17 cellular contexts compared by ENCODE assay signal in the genomic region with DNA sequence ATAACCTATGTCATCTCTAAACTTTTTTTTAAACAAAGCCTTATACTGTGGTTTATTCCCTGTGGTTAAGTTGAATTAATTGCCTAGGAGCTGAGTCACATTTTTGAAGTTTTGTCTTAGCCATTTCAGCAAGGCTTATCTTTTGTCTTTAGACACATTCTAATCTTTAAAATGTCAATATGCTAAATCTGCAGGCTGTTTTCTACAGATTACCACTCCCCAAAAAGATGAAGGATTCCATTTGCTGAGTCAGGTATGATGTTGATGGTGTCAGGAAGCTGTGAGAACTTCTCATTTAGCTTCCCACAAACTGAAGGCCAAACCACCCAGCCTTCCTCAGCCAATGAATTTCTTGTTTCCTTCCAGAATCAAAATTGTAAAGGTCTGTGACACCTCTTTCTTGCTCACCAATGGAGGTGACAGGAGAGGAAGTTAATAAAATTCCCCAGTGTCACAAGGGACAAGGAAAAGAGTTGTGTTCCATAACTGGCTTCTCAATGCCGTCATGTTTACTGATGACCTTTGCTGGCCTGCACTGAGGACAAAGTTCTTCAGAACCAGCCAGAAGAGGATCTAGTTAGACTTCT. TPM values are rescaled to one million over a fixed set of nuclear protein-coding genes. Genes with fewer than 3 reads are reported as not detected.
DNase-seq lines count a peak whose midpoint lies in the region; FAIRE-seq and TF ChIP-seq lines count a peak whose summit lies in the region.
"Had no signal": no experiment of that assay in that cellular context is flagged by ENCODE, and none has a peak within 500 bp of the region (broad histone marks: within the 10 kb centered on the region; RNA-seq: fewer than 3 reads in every experiment).

No MANE protein-coding gene starts in this region.

- H3K27me3 ChIP-seq in GM23248 (replicated peaks; ENCODE audit: insufficient read depth): no peaks in the 10 kb centered on the region

- DNase-seq in GM23248 (peak; percentile 57), RCC 7860 (ENCODE audit: low spot score) (peak; percentile 47), epithelial cell of prostate (ENCODE audit: low read depth, low spot score) (no peak), non-pigmented ciliary epithelial cell (ENCODE audit: low read depth) (peak; percentile 31), HuH-7.5 (ENCODE audit: low spot score) (no peak), cerebellum (ENCODE audit: low spot score) (no peak), pons (ENCODE audit: low spot score) (no peak), kidney (no peak)
- DNase-seq: activated CD4-positive, alpha-beta T cell treated with anti-CD3 and anti-CD28 coated beads, Interleukin-2, amount 10 ng/mL, durations not matched to agents 24 days and 14 days; activated naive CD8-positive, alpha-beta T cell treated with anti-CD3 and anti-CD28 coated beads, Interleukin-2, amount 10 ng/mL, durations not matched to agents 7 days and 5 days; left colon; MM.1S; NCI-H774; stimulated activated CD4-positive, alpha-beta T cell treated with anti-CD3 and anti-CD28 coated beads, Interleukin-15, amount 100 ng/mL, for 24 hours; T-helper 17 cell had no signal

- FAIRE-seq in RCC 7860 (lab: Jason Lieb, UNC) (peak; percentile 74), kidney (lab: Jason Lieb, UNC) (no peak)

- WGBS in GM23248 (ENCODE audit: low coverage in 1 of 2, low lambda C conversion rate in 2 of 2, missing lambda C conversion rate in 2 of 2), 2 experiments: 95 to 100% methylated on average over 1 of the region's 1 CpG

- H3K27ac ChIP-seq in GM23248 (peak overlapping the region; percentile 37), epithelial cell of prostate (peak overlapping the region; percentile 7), kidney (ENCODE audit: low read depth in 2 of 2, low read length in 2 of 2) (no peak overlapping the region)
- H3K27ac ChIP-seq: C4-2B had no signal

- peaks cover 49% of the 10 kb centered on the region for H3F3A ChIP-seq in GM23248 (ENCODE audit: insufficient read depth)

- H3K36me3 ChIP-seq in GM23248 (ENCODE audit: low read depth) (no peaks in the 10 kb centered on the region), kidney (ENCODE audit: control insufficient read depth in 1 of 2, insufficient read depth in 2 of 2, low read length in 2 of 2) (no peaks in the 10 kb centered on the region)

- H3K9me3 ChIP-seq in GM23248 (ENCODE audit: low read depth): no peaks in the 10 kb centered on the region
- H3K9me3 ChIP-seq in kidney (ENCODE audit: control insufficient read depth in 1 of 2, low read length in 2 of 2): no peaks in the 10 kb centered on the region

- no peaks in the 10 kb centered on the region for H3K79me2 ChIP-seq in GM23248 (ENCODE audit: insufficient read depth)

- H2AFZ ChIP-seq in GM23248: no peak overlapping the region

- H3K9ac ChIP-seq in GM23248 (no peak overlapping the region), kidney (ENCODE audit: low read length in 2 of 2) (no peak overlapping the region)

- no peak for TF ChIP-seq CTCF in kidney (IDR thresholded peaks at IDR 0.05; ENCODE audit: borderline replicate concordance, extremely low read depth, insufficient read depth)

- H3K4me3 ChIP-seq in GM23248 (no peak overlapping the region), kidney (ENCODE audit: low read length in 2 of 2) (no peak overlapping the region)

- no peaks in the 10 kb centered on the region for H4K20me1 ChIP-seq in GM23248 (ENCODE audit: insufficient read depth)

- peaks cover 47% of the 10 kb centered on the region for H3K4me1 ChIP-seq in GM23248 (ENCODE audit: insufficient read depth)
- H3K4me1 ChIP-seq in kidney (ENCODE audit: control insufficient read depth in 1 of 2, insufficient read depth in 1 of 2, low read depth in 1 of 2, low read length in 2 of 2): no peaks in the 10 kb centered on the region

- H3K9me2 ChIP-seq in GM23248 (ENCODE audit: insufficient read depth): no peaks in the 10 kb centered on the region

- H3K4me2 ChIP-seq in GM23248 (ENCODE audit: unreplicated experiment): peak overlapping the region; percentile 34

- in situ Hi-C loops in GM23248 (cut with MboI): no loop called here

- intact Hi-C loops in kidney (cut with DNase I): no loop called here

RNA-seq across cellular contexts. Expression of gene CXCL6, which starts 3.7 kb away (rescaled TPM):
- 8.1 and 13.5 TPM in 2 replicates for total RNA-seq in GM23248 (2014; rRNA removed; shearing (Covaris generic))
- 16.3 and 17.9 TPM in 2 replicates for polyA plus RNA-seq in GM23248 (2016; fragmentation: Nextera tagmentation; extraction: Ambion mirVana)
- total RNA-seq in cerebellum: 1.00 TPM
- total RNA-seq in kidney: 8.2 TPM
- 1.1 TPM for polyA plus RNA-seq in kidney (ENCODE audit: insufficient read depth, low read depth, low replicate concordance)
- total RNA-seq: activated CD4-positive, alpha-beta T cell treated with anti-CD3 and anti-CD28 coated beads, Interleukin-2, amount 10 ng/mL, durations not matched to agents 24 days and 14 days; activated naive CD8-positive, alpha-beta T cell treated with anti-CD3 and anti-CD28 coated beads, Interleukin-2, amount 10 ng/mL, durations not matched to agents 7 days and 5 days; posterior vena cava; T-helper 17 cell had no signal

RNA-seq across cellular contexts. Expression of gene PF4V1, which starts 20.4 kb away (rescaled TPM):
- total RNA-seq in GM23248 (2014; rRNA removed; shearing (Covaris generic)): 13.8 TPM in 1 of 2 replicates, not detected in the other
- 6.5 and 8.1 TPM in 2 replicates for polyA plus RNA-seq in GM23248 (2016; fragmentation: Nextera tagmentation; extraction: Ambion mirVana)
- total RNA-seq in cerebellum: not detected
- 1.0 TPM for total RNA-seq in kidney
- not detected for polyA plus RNA-seq in kidney (ENCODE audit: insufficient read depth, low read depth, low replicate concordance)
- total RNA-seq: activated CD4-positive, alpha-beta T cell treated with anti-CD3 and anti-CD28 coated beads, Interleukin-2, amount 10 ng/mL, durations not matched to agents 24 days and 14 days; activated naive CD8-positive, alpha-beta T cell treated with anti-CD3 and anti-CD28 coated beads, Interleukin-2, amount 10 ng/mL, durations not matched to agents 7 days and 5 days; left colon; posterior vena cava had no signal

RNA-seq across cellular contexts. Expression of gene CXCL1, which starts 36.4 kb away (rescaled TPM):
- 12.9 and 14.8 TPM in 2 replicates for total RNA-seq in GM23248 (2014; rRNA removed; shearing (Covaris generic))
- 12.6 and 13.9 TPM in 2 replicates for polyA plus RNA-seq in GM23248 (2016; fragmentation: Nextera tagmentation; extraction: Ambion mirVana)
- 1.2 TPM for total RNA-seq in cerebellum
- 29.7 TPM for total RNA-seq in kidney
- 6.4 TPM for polyA plus RNA-seq in kidney (ENCODE audit: insufficient read depth, low read depth, low replicate concordance)
- total RNA-seq: activated CD4-positive, alpha-beta T cell treated with anti-CD3 and anti-CD28 coated beads, Interleukin-2, amount 10 ng/mL, durations not matched to agents 24 days and 14 days; activated naive CD8-positive, alpha-beta T cell treated with anti-CD3 and anti-CD28 coated beads, Interleukin-2, amount 10 ng/mL, durations not matched to agents 7 days and 5 days had no signal

Comparison
In these comparisons a context has a peak if more than half of its experiments do, and no peak if none do; other contexts are left out.
1. DNase-seq: peak in GM23248 (single experiment), RCC 7860 (single experiment) and non-pigmented ciliary epithelial cell (single experiment); none in epithelial cell of prostate (single experiment), HuH-7.5 (single experiment), cerebellum (single experiment), pons (single experiment) and kidney (single experiment).
2. H3K27ac ChIP-seq: peak in GM23248 (single experiment) and epithelial cell of prostate (single experiment); none in kidney (0 of 2).